ENCODE assay signal across 29 cellular contexts in genomic region chr2:67576991-67577390, GRCh38.
"Had no signal": no experiment of that assay in that cellular context is flagged by ENCODE, and none has a peak within 500 bp of the region (broad histone marks: within the 10 kb centered on the region; RNA-seq: fewer than 3 reads in every experiment).

No MANE protein-coding gene starts in this region.

- H3K9me3 Mint-ChIP-seq: activated CD4-positive, alpha-beta T cell treated with anti-CD3 and anti-CD28 coated beads, Interleukin-2, amount 10 ng/mL, durations not matched to agents 24 days and 14 days had no signal

- H3K36me3 Mint-ChIP-seq: activated CD4-positive, alpha-beta memory T cell treated with anti-CD3 and anti-CD28 coated beads for 36 hours; activated CD8-positive, alpha-beta memory T cell treated with anti-CD3 and anti-CD28 coated beads, Interleukin-2, amount 10 ng/mL, durations not matched to agents 7 days and 5 days; activated naive CD8-positive, alpha-beta T cell treated with anti-CD3 and anti-CD28 coated beads for 36 hours had no signal

- DNase-seq: activated CD4-positive, alpha-beta memory T cell treated with anti-CD3 and anti-CD28 coated beads for 36 hours; activated CD4-positive, alpha-beta T cell treated with anti-CD3 and anti-CD28 coated beads for 36 hours; activated CD4-positive, alpha-beta T cell treated with anti-CD3 and anti-CD28 coated beads, Interleukin-2, amount 10 ng/mL, durations not matched to agents 24 days and 14 days; activated CD4-positive, CD25-positive, alpha-beta regulatory T cell; activated CD4-positive, CD25-positive, alpha-beta regulatory T cell treated with anti-CD3 and anti-CD28 coated beads, Interleukin-2, amount 50 U/mL, for 72 hours; activated CD8-positive, alpha-beta memory T cell treated with anti-CD3 and anti-CD28 coated beads, Interleukin-2, amount 10 ng/mL, durations not matched to agents 7 days and 5 days; activated CD8-positive, alpha-beta memory T cell treated with anti-CD3 and anti-CD28 coated beads, Interleukin-2, amount 50 U/mL, for 4 hours; activated CD8-positive, alpha-beta T cell treated with anti-CD3 and anti-CD28 coated beads, Interleukin-2, amount 10 ng/mL, durations not matched to agents 7 days and 5 days; activated effector memory CD4-positive, alpha-beta T cell treated with anti-CD3 and anti-CD28 coated beads, Interleukin-2, amount 50 U/mL, for 16 hours; activated naive CD4-positive, alpha-beta T cell treated with anti-CD3 and anti-CD28 coated beads for 36 hours; activated naive CD8-positive, alpha-beta T cell treated with anti-CD3 and anti-CD28 coated beads for 36 hours; activated naive CD8-positive, alpha-beta T cell treated with anti-CD3 and anti-CD28 coated beads, Interleukin-2, amount 50 U/mL, for 24 hours; activated T-cell treated with anti-CD3 and anti-CD28 coated beads, Interleukin-2, amount 50 U/mL, for 1 hour; activated T-cell treated with anti-CD3 and anti-CD28 coated beads, Interleukin-2, amount 50 U/mL, for 48 hours; adrenal gland; amygdala; aorta; body of pancreas; effector CD4-positive, alpha-beta T cell; effector memory CD8-positive, alpha-beta T cell; erythroblast; foreskin keratinocyte; heart right ventricle; T-helper 2 cell had no signal

- H3K27ac Mint-ChIP-seq: activated CD4-positive, alpha-beta memory T cell treated with anti-CD3 and anti-CD28 coated beads for 36 hours; activated CD4-positive, alpha-beta T cell treated with anti-CD3 and anti-CD28 coated beads for 36 hours; activated CD4-positive, alpha-beta T cell treated with anti-CD3 and anti-CD28 coated beads, Interleukin-2, amount 10 ng/mL, durations not matched to agents 24 days and 14 days; activated CD8-positive, alpha-beta memory T cell treated with anti-CD3 and anti-CD28 coated beads, Interleukin-2, amount 10 ng/mL, durations not matched to agents 7 days and 5 days; activated CD8-positive, alpha-beta T cell treated with anti-CD3 and anti-CD28 coated beads, Interleukin-2, amount 10 ng/mL, durations not matched to agents 7 days and 5 days; activated naive CD4-positive, alpha-beta T cell treated with anti-CD3 and anti-CD28 coated beads for 36 hours; activated naive CD4-positive, alpha-beta T cell treated with anti-CD3 and anti-CD28 coated beads, Interleukin-2, amount 50 U/mL, for 24 hours; activated naive CD8-positive, alpha-beta T cell treated with anti-CD3 and anti-CD28 coated beads for 36 hours; activated naive CD8-positive, alpha-beta T cell treated with anti-CD3 and anti-CD28 coated beads, Interleukin-2, amount 50 U/mL, for 24 hours; activated T-helper 1 cell treated with anti-CD3 and anti-CD28 coated beads, Interleukin-12 subunit alpha, Interleukin-12 subunit beta, Interleukin-2, Interleukin-4 antibody, amounts not matched to agents 30 ng/mL and 10 ng/mL and 1 ng/mL, durations not matched to agents 14 hours and 24 hours and 36 hours; activated T-helper 2 cell treated with anti-CD3 and anti-CD28 coated beads, Interferon-gamma antibody, Interleukin-2, Interleukin-4, amounts not matched to agents 10 μg/mL and 5 μg/mL and 100 μg/mL, durations not matched to agents 14 hours and 24 hours and 36 hours; dendritic cell treated with granulocyte-macrophage colony-stimulating factor and Interleukin-4, amounts not matched to agents 40 ng/mL and 50 ng/mL, for 4 days; effector memory CD8-positive, alpha-beta T cell had no signal

- H3K4me1 Mint-ChIP-seq: activated CD4-positive, alpha-beta T cell treated with anti-CD3 and anti-CD28 coated beads for 36 hours; activated CD4-positive, alpha-beta T cell treated with anti-CD3 and anti-CD28 coated beads, Interleukin-2, amount 10 ng/mL, durations not matched to agents 24 days and 14 days; activated CD8-positive, alpha-beta memory T cell treated with anti-CD3 and anti-CD28 coated beads, Interleukin-2, amount 10 ng/mL, durations not matched to agents 7 days and 5 days; activated naive CD4-positive, alpha-beta T cell treated with anti-CD3 and anti-CD28 coated beads, Interleukin-2, amount 50 U/mL, for 24 hours; activated naive CD8-positive, alpha-beta T cell treated with anti-CD3 and anti-CD28 coated beads for 36 hours; activated naive CD8-positive, alpha-beta T cell treated with anti-CD3 and anti-CD28 coated beads, Interleukin-2, amount 50 U/mL, for 24 hours; central memory CD8-positive, alpha-beta T cell had no signal

- H3K27me3 Mint-ChIP-seq: activated CD4-positive, alpha-beta memory T cell treated with anti-CD3 and anti-CD28 coated beads for 36 hours; activated CD4-positive, alpha-beta T cell treated with anti-CD3 and anti-CD28 coated beads, Interleukin-2, amount 10 ng/mL, durations not matched to agents 24 days and 14 days; activated CD8-positive, alpha-beta memory T cell treated with anti-CD3 and anti-CD28 coated beads, Interleukin-2, amount 10 ng/mL, durations not matched to agents 7 days and 5 days; activated naive CD8-positive, alpha-beta T cell treated with anti-CD3 and anti-CD28 coated beads for 36 hours; activated naive CD8-positive, alpha-beta T cell treated with anti-CD3 and anti-CD28 coated beads, Interleukin-2, amount 50 U/mL, for 24 hours; central memory CD8-positive, alpha-beta T cell; dendritic cell treated with granulocyte-macrophage colony-stimulating factor and Interleukin-4, amounts not matched to agents 40 ng/mL and 50 ng/mL, for 4 days; effector memory CD8-positive, alpha-beta T cell had no signal

- H3K4me3 Mint-ChIP-seq: activated CD4-positive, alpha-beta memory T cell treated with anti-CD3 and anti-CD28 coated beads for 36 hours; activated CD4-positive, alpha-beta T cell treated with anti-CD3 and anti-CD28 coated beads for 36 hours; activated CD4-positive, alpha-beta T cell treated with anti-CD3 and anti-CD28 coated beads, Interleukin-2, amount 10 ng/mL, durations not matched to agents 24 days and 14 days; activated CD8-positive, alpha-beta memory T cell treated with anti-CD3 and anti-CD28 coated beads, Interleukin-2, amount 10 ng/mL, durations not matched to agents 7 days and 5 days; activated CD8-positive, alpha-beta T cell treated with anti-CD3 and anti-CD28 coated beads, Interleukin-2, amount 10 ng/mL, durations not matched to agents 7 days and 5 days; activated naive CD4-positive, alpha-beta T cell treated with anti-CD3 and anti-CD28 coated beads for 36 hours; activated naive CD4-positive, alpha-beta T cell treated with anti-CD3 and anti-CD28 coated beads, Interleukin-2, amount 50 U/mL, for 24 hours; activated naive CD8-positive, alpha-beta T cell treated with anti-CD3 and anti-CD28 coated beads for 36 hours; activated naive CD8-positive, alpha-beta T cell treated with anti-CD3 and anti-CD28 coated beads, Interleukin-2, amount 50 U/mL, for 24 hours; activated T-helper 1 cell treated with anti-CD3 and anti-CD28 coated beads, Interleukin-12 subunit alpha, Interleukin-12 subunit beta, Interleukin-2, Interleukin-4 antibody, amounts not matched to agents 30 ng/mL and 10 ng/mL and 1 ng/mL, durations not matched to agents 14 hours and 24 hours and 36 hours; central memory CD8-positive, alpha-beta T cell; dendritic cell treated with granulocyte-macrophage colony-stimulating factor and Interleukin-4, amounts not matched to agents 40 ng/mL and 50 ng/mL, for 4 days; effector memory CD8-positive, alpha-beta T cell had no signal
